Comparison of ENCODE assay signal across 7 cellular contexts in genomic region chr10:59536151-59536550, GRCh38.
A peak's percentile ranks its signal among the peaks of the same experiment; 100 is the strongest.
DNase-seq lines count a peak whose midpoint lies in the region; ATAC-seq, FAIRE-seq and TF ChIP-seq lines count a peak whose summit lies in the region.

No MANE protein-coding gene starts in this region.

- WGBS in upper lobe of left lung, 2 donors: 17 to 24% methylated on average over 2 of the region's 2 CpGs

- H3K4me1 ChIP-seq in upper lobe of left lung: peaks cover 11 to 23% (median 15%) of the 10 kb centered on the region in 4 donors

- peak; percentile 83 to 96 for ATAC-seq in upper lobe of left lung (ENCODE audit: low FRiP score in 2 of 2)

- H3K4me1 Mint-ChIP-seq in glutamatergic neuron (ENCODE audit: low read depth, unreplicated experiment): no peaks in the 10 kb centered on the region

- no peaks in the 10 kb centered on the region for H3K9me3 ChIP-seq in upper lobe of left lung

- H3K9me3 Mint-ChIP-seq in glutamatergic neuron (ENCODE audit: unreplicated experiment): no peaks in the 10 kb centered on the region

- peak in 1 of 4 donors; percentile 20 for TF ChIP-seq EP300 in upper lobe of left lung (IDR thresholded peaks at IDR 0.05)

- H3K27ac ChIP-seq in upper lobe of left lung (peak overlapping the region; percentile 54 to 76 (median 65)), substantia nigra (ENCODE audit: low read depth, low read length, poor library complexity, severe bottlenecking) (no peak overlapping the region)

- no peaks in the 10 kb centered on the region for H3K36me3 Mint-ChIP-seq in glutamatergic neuron (ENCODE audit: unreplicated experiment)

- no peak for FAIRE-seq in bronchial epithelial cell (lab: Jason Lieb, UNC)

- TF ChIP-seq POLR2A in upper lobe of left lung (IDR thresholded peaks at IDR 0.05): no peak

- H3K27me3 ChIP-seq in bronchial epithelial cell (ENCODE audit: control insufficient read depth, insufficient read depth, low read length) (no peaks in the 10 kb centered on the region), upper lobe of left lung (no peaks in the 10 kb centered on the region)

- no peak for TF ChIP-seq CTCF in bronchial epithelial cell (IDR thresholded peaks at IDR 0.05; ENCODE audit: insufficient read depth, low read length, severe bottlenecking)
- no peak for TF ChIP-seq CTCF in upper lobe of left lung (IDR thresholded peaks at IDR 0.05)
- no peak for TF ChIP-seq CTCF in glutamatergic neuron (IDR thresholded peaks at IDR 0.05; ENCODE audit: partially characterized antibody, unreplicated experiment)

- no peak overlapping the region for H3K4me3 ChIP-seq in bronchial epithelial cell (ENCODE audit: low read depth, low read length)
- no peak overlapping the region for H3K4me3 ChIP-seq in upper lobe of left lung

- DNase-seq in M059J (ENCODE audit: low read depth) (peak; percentile 55), bronchial epithelial cell (ENCODE audit: low read depth) (peak; percentile 73), kidney glomerular epithelial cell (lab: John Stamatoyannopoulos, UW) (peak; percentile 53), upper lobe of left lung (no peak), glutamatergic neuron (no peak), substantia nigra (lab: John Stamatoyannopoulos, UW) (no peak), NCI-H2081 treated with DMSO at 0.1 percent for 48 hours (lab: John Stamatoyannopoulos, UW) (no peak)

- H3K27ac Mint-ChIP-seq in glutamatergic neuron (ENCODE audit: unreplicated experiment): no peak overlapping the region

- H3K27me3 Mint-ChIP-seq in glutamatergic neuron (ENCODE audit: unreplicated experiment): no peaks in the 10 kb centered on the region

- H3K4me3 Mint-ChIP-seq in glutamatergic neuron (ENCODE audit: unreplicated experiment): no peak overlapping the region

- no peaks in the 10 kb centered on the region for H3K36me3 ChIP-seq in bronchial epithelial cell (ENCODE audit: control insufficient read depth, insufficient read depth, low read length)
- no peaks in the 10 kb centered on the region for H3K36me3 ChIP-seq in upper lobe of left lung

Comparison
In these comparisons a context has a peak if more than half of its experiments do, and no peak if none do; other contexts are left out.
1. DNase-seq: peak in M059J (single experiment), bronchial epithelial cell (single experiment) and kidney glomerular epithelial cell (single experiment); none in upper lobe of left lung (0 of 2), glutamatergic neuron (single experiment), substantia nigra (0 of 49) and NCI-H2081 treated with DMSO at 0.1 percent for 48 hours (single experiment).